8 cellular contexts compared by ENCODE assay signal in the genomic region with DNA sequence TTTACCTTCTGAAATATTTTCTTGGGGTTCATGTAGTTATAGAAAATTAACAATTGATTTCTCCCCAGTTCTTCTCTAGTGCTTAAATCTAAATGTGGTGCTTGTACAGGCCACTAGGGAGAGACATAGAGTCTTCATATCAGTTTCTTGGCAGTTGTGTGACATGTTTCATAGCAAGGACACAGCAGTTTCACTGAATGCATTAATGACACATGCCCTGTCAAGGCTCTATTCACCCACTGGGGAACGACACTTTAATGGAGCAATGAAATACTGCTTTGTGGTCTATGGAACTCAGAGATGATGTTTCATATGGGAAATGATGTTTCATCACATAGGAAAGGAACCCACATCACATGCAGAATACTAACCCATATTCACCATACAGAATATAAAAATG. TPM values are rescaled to one million over a fixed set of nuclear protein-coding genes. Genes with fewer than 3 reads are reported as not detected.
DNase-seq lines count a peak whose midpoint lies in the region; ATAC-seq and TF ChIP-seq lines count a peak whose summit lies in the region.

No MANE protein-coding gene starts in this region.

- no peaks in the 10 kb centered on the region for H3K9me3 Mint-ChIP-seq in activated naive CD4-positive, alpha-beta T cell treated with anti-CD3 and anti-CD28 coated beads, Interleukin-2, amount 10 ng/mL, durations not matched to agents 7 days and 5 days

- CTCF ChIA-PET in AG04450 (lab: Charles Lee): interaction anchor here (1.6 to 1.9 kb wide), 2 partner anchors 12 to 258 kb away, joined by 8 to 14 read pairs; no protein-coding TSS in a partner anchor
- CTCF ChIA-PET in activated naive CD4-positive, alpha-beta T cell treated with anti-CD3 and anti-CD28 coated beads, Interleukin-2, amount 10 ng/mL, durations not matched to agents 7 days and 5 days (lab: Charles Lee): no interaction called here

- H3K27ac Mint-ChIP-seq in activated naive CD4-positive, alpha-beta T cell treated with anti-CD3 and anti-CD28 coated beads, Interleukin-2, amount 10 ng/mL, durations not matched to agents 7 days and 5 days: no peak overlapping the region

- no peak overlapping the region for H3K27ac ChIP-seq in AG04450 (ENCODE audit: low read depth, low read length)
- no peak overlapping the region for H3K27ac ChIP-seq in neural cell (ENCODE audit: low read length)

- peaks cover 4% of the 10 kb centered on the region for H3F3A ChIP-seq in neural cell (ENCODE audit: insufficient read depth, low read length, poor library complexity, severe bottlenecking)

- no peaks in the 10 kb centered on the region for H3K79me2 ChIP-seq in neural cell (replicated peaks; ENCODE audit: insufficient read depth, low read length)

- H3K4me3 ChIP-seq in AG04450 (ENCODE audit: low read depth, low read length) (peak overlapping the region; percentile 85), endocrine pancreas (ENCODE audit: control insufficient read depth, insufficient read depth, low read length) (peak overlapping the region; percentile 78), neural cell (ENCODE audit: low read length) (no peak overlapping the region)

- H3K4me1 ChIP-seq in endocrine pancreas (ENCODE audit: control insufficient read depth, insufficient read depth, low read length): peaks cover 24% of the 10 kb centered on the region

- H3K27me3 ChIP-seq in AG04450 (ENCODE audit: control insufficient read depth, insufficient read depth, low read length) (no peaks in the 10 kb centered on the region), endocrine pancreas (ENCODE audit: control insufficient read depth, insufficient read depth, low read length) (no peaks in the 10 kb centered on the region), neural cell (ENCODE audit: insufficient read depth, low read depth, low read length) (peaks cover 19% of the 10 kb centered on the region)

- H3K9me2 ChIP-seq in neural cell (ENCODE audit: insufficient read depth, low read length): no peaks in the 10 kb centered on the region

- peaks cover 34% of the 10 kb centered on the region for H3K27me3 Mint-ChIP-seq in activated naive CD4-positive, alpha-beta T cell treated with anti-CD3 and anti-CD28 coated beads, Interleukin-2, amount 10 ng/mL, durations not matched to agents 7 days and 5 days

- intact Hi-C loops in left colon (cut with DNase I, micrococcal nuclease): no loop called here

- H3K9me3 ChIP-seq in AG04450 (ENCODE audit: control insufficient read depth, insufficient read depth, low read length): no peaks in the 10 kb centered on the region
- H3K9me3 ChIP-seq in endocrine pancreas (ENCODE audit: control insufficient read depth, low read length): no peaks in the 10 kb centered on the region
- H3K9me3 ChIP-seq in neural cell (ENCODE audit: low read length): no peaks in the 10 kb centered on the region

- no peak overlapping the region for H3K4me3 Mint-ChIP-seq in activated naive CD4-positive, alpha-beta T cell treated with anti-CD3 and anti-CD28 coated beads, Interleukin-2, amount 10 ng/mL, durations not matched to agents 7 days and 5 days

- POLR2A ChIA-PET in AG04450 (lab: Yijun Ruan, JAX): no interaction called here

- peak; percentile 99 for TF ChIP-seq EP300 in neural cell (conservative IDR thresholded peaks at IDR 0.05; ENCODE audit: poor library complexity, severe bottlenecking)

- TF ChIP-seq RAD21 in neural cell (conservative IDR thresholded peaks at IDR 0.05): peak; percentile 72

- peaks cover 5% of the 10 kb centered on the region for H3K4me1 Mint-ChIP-seq in activated naive CD4-positive, alpha-beta T cell treated with anti-CD3 and anti-CD28 coated beads, Interleukin-2, amount 10 ng/mL, durations not matched to agents 7 days and 5 days

- TF ChIP-seq CTCF in AG04450 (IDR thresholded peaks at IDR 0.05; ENCODE audit: low read depth, low read length) (peak; percentile 79), neural cell (IDR thresholded peaks at IDR 0.05; ENCODE audit: poor library complexity, severe bottlenecking) (peak; percentile 88)

- H3K36me3 Mint-ChIP-seq in activated naive CD4-positive, alpha-beta T cell treated with anti-CD3 and anti-CD28 coated beads, Interleukin-2, amount 10 ng/mL, durations not matched to agents 7 days and 5 days: no peaks in the 10 kb centered on the region

- no peak overlapping the region for H3K4me2 ChIP-seq in neural cell (ENCODE audit: low read length)

- H4K20me1 ChIP-seq in neural cell (ENCODE audit: insufficient read depth): no peaks in the 10 kb centered on the region

- ATAC-seq in GM18498 (IDR thresholded peaks at IDR 0.05; ENCODE audit: unreplicated experiment): peak; percentile 66
- ATAC-seq in HG02970 (IDR thresholded peaks at IDR 0.05; ENCODE audit: low FRiP score, unreplicated experiment): peak; percentile 66
- ATAC-seq in left colon: no peak

- H2AFZ ChIP-seq in neural cell (ENCODE audit: low read depth, low read length): no peak overlapping the region

- DNase-seq in AG04450 (ENCODE audit: low read depth, low spot score): no peak
- peak; percentile 66 for DNase-seq in NCI-H82 (lab: John Stamatoyannopoulos, UW)
- no peak for DNase-seq in activated naive CD4-positive, alpha-beta T cell treated with anti-CD3 and anti-CD28 coated beads, Interleukin-2, amount 10 ng/mL, durations not matched to agents 7 days and 5 days
- no peak for DNase-seq in left colon

- H3K36me3 ChIP-seq in endocrine pancreas (ENCODE audit: control insufficient read depth, insufficient read depth, low read length) (no peaks in the 10 kb centered on the region), neural cell (ENCODE audit: insufficient read depth, low read length) (no peaks in the 10 kb centered on the region)

- H3K9ac ChIP-seq in endocrine pancreas (ENCODE audit: control insufficient read depth, insufficient read depth, low read length) (no peak overlapping the region), neural cell (ENCODE audit: low read length) (no peak overlapping the region)

TF ChIP-seq in neural cell, 6 proteins besides CTCF, POLR2A, EP300 and RAD21:
- TF ChIP-seq SMC3 (conservative IDR thresholded peaks at IDR 0.05; ENCODE audit: poor library complexity) (peak; percentile 79), TAF1 (IDR thresholded peaks at IDR 0.05; ENCODE audit: low read depth) (no peak), MXI1 (conservative IDR thresholded peaks at IDR 0.05; ENCODE audit: poor library complexity, severe bottlenecking) (no peak), POLR2AphosphoS5 (IDR thresholded peaks at IDR 0.05) (peak; percentile 99), EZH2 (IDR thresholded peaks at IDR 0.05; ENCODE audit: borderline replicate concordance, insufficient read depth, low read length, poor library complexity, severe bottlenecking) (no peak)
- TF ChIP-seq, protein P1, sequence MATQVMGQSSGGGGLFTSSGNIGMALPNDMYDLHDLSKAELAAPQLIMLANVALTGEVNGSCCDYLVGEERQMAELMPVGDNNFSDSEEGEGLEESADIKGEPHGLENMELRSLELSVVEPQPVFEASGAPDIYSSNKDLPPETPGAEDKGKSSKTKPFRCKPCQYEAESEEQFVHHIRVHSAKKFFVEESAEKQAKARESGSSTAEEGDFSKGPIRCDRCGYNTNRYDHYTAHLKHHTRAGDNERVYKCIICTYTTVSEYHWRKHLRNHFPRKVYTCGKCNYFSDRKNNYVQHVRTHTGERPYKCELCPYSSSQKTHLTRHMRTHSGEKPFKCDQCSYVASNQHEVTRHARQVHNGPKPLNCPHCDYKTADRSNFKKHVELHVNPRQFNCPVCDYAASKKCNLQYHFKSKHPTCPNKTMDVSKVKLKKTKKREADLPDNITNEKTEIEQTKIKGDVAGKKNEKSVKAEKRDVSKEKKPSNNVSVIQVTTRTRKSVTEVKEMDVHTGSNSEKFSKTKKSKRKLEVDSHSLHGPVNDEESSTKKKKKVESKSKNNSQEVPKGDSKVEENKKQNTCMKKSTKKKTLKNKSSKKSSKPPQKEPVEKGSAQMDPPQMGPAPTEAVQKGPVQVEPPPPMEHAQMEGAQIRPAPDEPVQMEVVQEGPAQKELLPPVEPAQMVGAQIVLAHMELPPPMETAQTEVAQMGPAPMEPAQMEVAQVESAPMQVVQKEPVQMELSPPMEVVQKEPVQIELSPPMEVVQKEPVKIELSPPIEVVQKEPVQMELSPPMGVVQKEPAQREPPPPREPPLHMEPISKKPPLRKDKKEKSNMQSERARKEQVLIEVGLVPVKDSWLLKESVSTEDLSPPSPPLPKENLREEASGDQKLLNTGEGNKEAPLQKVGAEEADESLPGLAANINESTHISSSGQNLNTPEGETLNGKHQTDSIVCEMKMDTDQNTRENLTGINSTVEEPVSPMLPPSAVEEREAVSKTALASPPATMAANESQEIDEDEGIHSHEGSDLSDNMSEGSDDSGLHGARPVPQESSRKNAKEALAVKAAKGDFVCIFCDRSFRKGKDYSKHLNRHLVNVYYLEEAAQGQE (IDR thresholded peaks at IDR 0.05; ENCODE audit: borderline replicate concordance): peak; percentile 73
TF ChIP-seq in neural cell: peak in this region for 3.

RNA-seq across cellular contexts. Expression of a gene that starts 2.8 kb away (rescaled TPM):
- 30.1 and 31.0 TPM in 2 replicates for polyA plus RNA-seq in AG04450 (2011; rRNA removed)
- 35.3 and 35.7 TPM in 2 replicates for polyA minus RNA-seq in AG04450 (2011; rRNA and poly(A)+ RNA removed)
- 0.40 and 0.63 TPM in 2 replicates for polyA plus RNA-seq in neural cell
- 0.58 and 0.97 TPM in 2 replicates for polyA minus RNA-seq in neural cell
- 1 to 10 TPM; 2.5 TPM for total RNA-seq in left colon

Comparison
In these comparisons a context has a peak if more than half of its experiments do, and no peak if none do; other contexts are left out.
1. RNA of a gene that starts 2.8 kb away (polyA plus RNA-seq): 30.1 to 31.0 TPM in AG04450; 0.40 to 0.63 TPM in neural cell; every median in the first group is over 10 times any median in the second.